2 cellular contexts compared by ENCODE assay signal in the genomic region with DNA sequence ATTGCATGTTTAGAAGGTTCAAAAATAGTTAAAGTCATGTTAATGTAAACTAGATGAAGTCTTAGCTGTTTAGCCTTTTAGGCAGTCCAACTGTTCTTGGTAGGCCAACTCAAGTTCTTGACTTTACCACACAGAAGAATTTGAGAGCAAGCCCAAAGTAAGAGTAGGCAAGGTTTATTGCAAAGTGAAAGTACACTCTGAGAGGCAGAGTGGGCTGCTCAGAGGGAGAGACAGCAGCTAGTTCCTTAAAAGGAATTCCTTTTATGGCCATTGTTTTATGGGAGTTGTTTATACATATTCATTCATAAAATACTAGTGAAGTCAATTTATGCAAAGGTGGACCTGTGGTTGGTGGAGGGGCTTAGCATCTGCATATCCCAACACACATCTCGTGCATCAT.
TF ChIP-seq lines count a peak whose summit lies in the region.

No MANE protein-coding gene starts in this region.

TF ChIP-seq in HepG2, 621 proteins besides CTCF, POLR2A, EP300 and RAD21:
- TF ChIP-seq, protein P1, sequence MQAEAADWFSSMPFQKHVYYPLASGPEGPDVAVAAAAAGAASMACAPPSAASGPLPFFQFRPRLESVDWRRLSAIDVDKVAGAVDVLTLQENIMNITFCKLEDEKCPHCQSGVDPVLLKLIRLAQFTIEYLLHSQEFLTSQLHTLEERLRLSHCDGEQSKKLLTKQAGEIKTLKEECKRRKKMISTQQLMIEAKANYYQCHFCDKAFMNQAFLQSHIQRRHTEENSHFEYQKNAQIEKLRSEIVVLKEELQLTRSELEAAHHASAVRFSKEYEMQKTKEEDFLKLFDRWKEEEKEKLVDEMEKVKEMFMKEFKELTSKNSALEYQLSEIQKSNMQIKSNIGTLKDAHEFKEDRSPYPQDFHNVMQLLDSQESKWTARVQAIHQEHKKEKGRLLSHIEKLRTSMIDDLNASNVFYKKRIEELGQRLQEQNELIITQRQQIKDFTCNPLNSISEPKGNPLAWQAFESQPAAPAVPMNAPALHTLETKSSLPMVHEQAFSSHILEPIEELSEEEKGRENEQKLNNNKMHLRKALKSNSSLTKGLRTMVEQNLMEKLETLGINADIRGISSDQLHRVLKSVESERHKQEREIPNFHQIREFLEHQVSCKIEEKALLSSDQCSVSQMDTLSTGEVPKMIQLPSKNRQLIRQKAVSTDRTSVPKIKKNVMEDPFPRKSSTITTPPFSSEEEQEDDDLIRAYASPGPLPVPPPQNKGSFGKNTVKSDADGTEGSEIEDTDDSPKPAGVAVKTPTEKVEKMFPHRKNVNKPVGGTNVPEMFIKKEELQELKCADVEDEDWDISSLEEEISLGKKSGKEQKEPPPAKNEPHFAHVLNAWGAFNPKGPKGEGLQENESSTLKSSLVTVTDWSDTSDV (CRISPR knock-in tag; IDR thresholded peaks at IDR 0.05): no peak
- TF ChIP-seq ZBTB26 (CRISPR knock-in tag; IDR thresholded peaks at IDR 0.05; ENCODE audit: borderline replicate concordance): no peak
- no peak for TF ChIP-seq DNMT1 (CRISPR knock-in tag; IDR thresholded peaks at IDR 0.05)
TF ChIP-seq in HepG2: peak in this region for 0.

TF ChIP-seq in endothelial cell of umbilical vein, 7 proteins besides CTCF, POLR2A, EP300 and RAD21:
- TF ChIP-seq MYC (IDR thresholded peaks at IDR 0.05; ENCODE audit: low read depth, low read length) (no peak), EZH2 (IDR thresholded peaks at IDR 0.05; ENCODE audit: borderline replicate concordance, low read depth, low read length, severe bottlenecking) (no peak), FOS (IDR thresholded peaks at IDR 0.05; ENCODE audit: borderline replicate concordance, insufficient read depth, low read length) (no peak), POLR2AphosphoS5 (IDR thresholded peaks at IDR 0.05; ENCODE audit: insufficient read depth, low read depth, low read length) (no peak), GATA2 (IDR thresholded peaks at IDR 0.05; ENCODE audit: insufficient read depth, insufficient read length, low read depth, low read length) (no peak), MAX (IDR thresholded peaks at IDR 0.05; ENCODE audit: insufficient read depth, insufficient read length) (no peak), JUN (IDR thresholded peaks at IDR 0.05; ENCODE audit: borderline replicate concordance, insufficient read depth, insufficient read length, low read depth) (no peak)
